ENCODE assay signal across 1 cellular context in genomic region chr3:52055537-52056351, GRCh38.
TF ChIP-seq lines count a peak whose summit lies in the region.

No MANE protein-coding gene starts in this region.

TF ChIP-seq in HepG2, 621 proteins besides CTCF, POLR2A, EP300 and RAD21 (continued from another document and continues in another):
- TF ChIP-seq ZNF687 (CRISPR knock-in tag; IDR thresholded peaks at IDR 0.05) (peak; percentile 97), CBX5 (CRISPR knock-in tag; IDR thresholded peaks at IDR 0.05; ENCODE audit: borderline replicate concordance) (peak; percentile 38; the same call in 1 of the 2 replicates), ZNF615 (CRISPR knock-in tag; IDR thresholded peaks at IDR 0.05; ENCODE audit: borderline replicate concordance) (no peak), TRIM22 (IDR thresholded peaks at IDR 0.05) (no peak), GPN1 (CRISPR knock-in tag; IDR thresholded peaks at IDR 0.05; ENCODE audit: borderline replicate concordance) (0 out of 2 replicates have a peak, but pooled peaks have one; percentile 80), HNRNPUL1 (IDR thresholded peaks at IDR 0.05; ENCODE audit: low read depth, low read length) (no peak), ZNF441 (CRISPR knock-in tag; IDR thresholded peaks at IDR 0.05; ENCODE audit: borderline replicate concordance) (peak; percentile 39; the same call in 1 of the 2 replicates), ZNF644 (CRISPR knock-in tag; IDR thresholded peaks at IDR 0.05; ENCODE audit: low read depth) (no peak), ONECUT2 (CRISPR knock-in tag; IDR thresholded peaks at IDR 0.05) (peak; percentile 45; the same call in 1 of the 2 replicates), KDM3A (CRISPR knock-in tag; IDR thresholded peaks at IDR 0.05; ENCODE audit: low read depth) (0 out of 2 replicates have a peak, but pooled peaks have one; percentile 3), MAZ (IDR thresholded peaks at IDR 0.05; ENCODE audit: borderline replicate concordance, low read depth, low read length) (no peak), MAZ (CRISPR knock-in tag; IDR thresholded peaks at IDR 0.05; ENCODE audit: low read depth) (peak; percentile 20; the same call in 1 of the 2 replicates), ZNF558 (CRISPR knock-in tag; IDR thresholded peaks at IDR 0.05; ENCODE audit: borderline replicate concordance) (peak; percentile 78; the same call in 1 of the 2 replicates), AHDC1 (CRISPR knock-in tag; IDR thresholded peaks at IDR 0.05; ENCODE audit: borderline replicate concordance) (0 out of 2 replicates have a peak, but pooled peaks have one; percentile 34), TMF1 (CRISPR knock-in tag; IDR thresholded peaks at IDR 0.05; ENCODE audit: low read depth) (peak; percentile 63; the same call in 1 of the 2 replicates), ZNF800 (CRISPR knock-in tag; IDR thresholded peaks at IDR 0.05) (peak; percentile 77; the same call in 1 of the 2 replicates), ZMAT3 (CRISPR knock-in tag; conservative IDR thresholded peaks at IDR 0.05) (peak; percentile 77; the same call in 1 of the 2 replicates), ELF3 (CRISPR knock-in tag; IDR thresholded peaks at IDR 0.05) (peak; percentile 58)
- TF ChIP-seq, protein P1, sequence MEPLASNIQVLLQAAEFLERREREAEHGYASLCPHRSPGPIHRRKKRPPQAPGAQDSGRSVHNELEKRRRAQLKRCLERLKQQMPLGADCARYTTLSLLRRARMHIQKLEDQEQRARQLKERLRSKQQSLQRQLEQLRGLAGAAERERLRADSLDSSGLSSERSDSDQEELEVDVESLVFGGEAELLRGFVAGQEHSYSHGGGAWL (CRISPR knock-in tag; IDR thresholded peaks at IDR 0.05), result peak; percentile 86
- TF ChIP-seq, protein P2, sequence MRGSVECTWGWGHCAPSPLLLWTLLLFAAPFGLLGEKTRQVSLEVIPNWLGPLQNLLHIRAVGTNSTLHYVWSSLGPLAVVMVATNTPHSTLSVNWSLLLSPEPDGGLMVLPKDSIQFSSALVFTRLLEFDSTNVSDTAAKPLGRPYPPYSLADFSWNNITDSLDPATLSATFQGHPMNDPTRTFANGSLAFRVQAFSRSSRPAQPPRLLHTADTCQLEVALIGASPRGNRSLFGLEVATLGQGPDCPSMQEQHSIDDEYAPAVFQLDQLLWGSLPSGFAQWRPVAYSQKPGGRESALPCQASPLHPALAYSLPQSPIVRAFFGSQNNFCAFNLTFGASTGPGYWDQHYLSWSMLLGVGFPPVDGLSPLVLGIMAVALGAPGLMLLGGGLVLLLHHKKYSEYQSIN (CRISPR knock-in tag; IDR thresholded peaks at IDR 0.05; ENCODE audit: borderline replicate concordance), result no peak
- TF ChIP-seq, protein P3, sequence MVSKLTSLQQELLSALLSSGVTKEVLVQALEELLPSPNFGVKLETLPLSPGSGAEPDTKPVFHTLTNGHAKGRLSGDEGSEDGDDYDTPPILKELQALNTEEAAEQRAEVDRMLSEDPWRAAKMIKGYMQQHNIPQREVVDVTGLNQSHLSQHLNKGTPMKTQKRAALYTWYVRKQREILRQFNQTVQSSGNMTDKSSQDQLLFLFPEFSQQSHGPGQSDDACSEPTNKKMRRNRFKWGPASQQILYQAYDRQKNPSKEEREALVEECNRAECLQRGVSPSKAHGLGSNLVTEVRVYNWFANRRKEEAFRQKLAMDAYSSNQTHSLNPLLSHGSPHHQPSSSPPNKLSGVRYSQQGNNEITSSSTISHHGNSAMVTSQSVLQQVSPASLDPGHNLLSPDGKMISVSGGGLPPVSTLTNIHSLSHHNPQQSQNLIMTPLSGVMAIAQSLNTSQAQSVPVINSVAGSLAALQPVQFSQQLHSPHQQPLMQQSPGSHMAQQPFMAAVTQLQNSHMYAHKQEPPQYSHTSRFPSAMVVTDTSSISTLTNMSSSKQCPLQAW (CRISPR knock-in tag; IDR thresholded peaks at IDR 0.05), result 0 out of 2 replicates have a peak, but pooled peaks have one; percentile 20
- TF ChIP-seq, protein P4, sequence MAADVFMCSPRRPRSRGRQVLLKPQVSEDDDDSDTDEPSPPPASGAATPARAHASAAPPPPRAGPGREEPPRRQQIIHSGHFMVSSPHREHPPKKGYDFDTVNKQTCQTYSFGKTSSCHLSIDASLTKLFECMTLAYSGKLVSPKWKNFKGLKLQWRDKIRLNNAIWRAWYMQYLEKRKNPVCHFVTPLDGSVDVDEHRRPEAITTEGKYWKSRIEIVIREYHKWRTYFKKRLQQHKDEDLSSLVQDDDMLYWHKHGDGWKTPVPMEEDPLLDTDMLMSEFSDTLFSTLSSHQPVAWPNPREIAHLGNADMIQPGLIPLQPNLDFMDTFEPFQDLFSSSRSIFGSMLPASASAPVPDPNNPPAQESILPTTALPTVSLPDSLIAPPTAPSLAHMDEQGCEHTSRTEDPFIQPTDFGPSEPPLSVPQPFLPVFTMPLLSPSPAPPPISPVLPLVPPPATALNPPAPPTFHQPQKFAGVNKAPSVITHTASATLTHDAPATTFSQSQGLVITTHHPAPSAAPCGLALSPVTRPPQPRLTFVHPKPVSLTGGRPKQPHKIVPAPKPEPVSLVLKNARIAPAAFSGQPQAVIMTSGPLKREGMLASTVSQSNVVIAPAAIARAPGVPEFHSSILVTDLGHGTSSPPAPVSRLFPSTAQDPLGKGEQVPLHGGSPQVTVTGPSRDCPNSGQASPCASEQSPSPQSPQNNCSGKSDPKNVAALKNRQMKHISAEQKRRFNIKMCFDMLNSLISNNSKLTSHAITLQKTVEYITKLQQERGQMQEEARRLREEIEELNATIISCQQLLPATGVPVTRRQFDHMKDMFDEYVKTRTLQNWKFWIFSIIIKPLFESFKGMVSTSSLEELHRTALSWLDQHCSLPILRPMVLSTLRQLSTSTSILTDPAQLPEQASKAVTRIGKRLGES (CRISPR knock-in tag; IDR thresholded peaks at IDR 0.05; ENCODE audit: borderline replicate concordance), result peak; percentile 81; the same call in 1 of the 2 replicates
- TF ChIP-seq, protein P5, sequence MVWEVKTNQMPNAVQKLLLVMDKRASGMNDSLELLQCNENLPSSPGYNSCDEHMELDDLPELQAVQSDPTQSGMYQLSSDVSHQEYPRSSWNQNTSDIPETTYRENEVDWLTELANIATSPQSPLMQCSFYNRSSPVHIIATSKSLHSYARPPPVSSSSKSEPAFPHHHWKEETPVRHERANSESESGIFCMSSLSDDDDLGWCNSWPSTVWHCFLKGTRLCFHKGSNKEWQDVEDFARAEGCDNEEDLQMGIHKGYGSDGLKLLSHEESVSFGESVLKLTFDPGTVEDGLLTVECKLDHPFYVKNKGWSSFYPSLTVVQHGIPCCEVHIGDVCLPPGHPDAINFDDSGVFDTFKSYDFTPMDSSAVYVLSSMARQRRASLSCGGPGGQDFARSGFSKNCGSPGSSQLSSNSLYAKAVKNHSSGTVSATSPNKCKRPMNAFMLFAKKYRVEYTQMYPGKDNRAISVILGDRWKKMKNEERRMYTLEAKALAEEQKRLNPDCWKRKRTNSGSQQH (CRISPR knock-in tag; IDR thresholded peaks at IDR 0.05; ENCODE audit: low read depth), result peak; percentile 59; the same call in 1 of the 2 replicates
